In the genomic region with DNA sequence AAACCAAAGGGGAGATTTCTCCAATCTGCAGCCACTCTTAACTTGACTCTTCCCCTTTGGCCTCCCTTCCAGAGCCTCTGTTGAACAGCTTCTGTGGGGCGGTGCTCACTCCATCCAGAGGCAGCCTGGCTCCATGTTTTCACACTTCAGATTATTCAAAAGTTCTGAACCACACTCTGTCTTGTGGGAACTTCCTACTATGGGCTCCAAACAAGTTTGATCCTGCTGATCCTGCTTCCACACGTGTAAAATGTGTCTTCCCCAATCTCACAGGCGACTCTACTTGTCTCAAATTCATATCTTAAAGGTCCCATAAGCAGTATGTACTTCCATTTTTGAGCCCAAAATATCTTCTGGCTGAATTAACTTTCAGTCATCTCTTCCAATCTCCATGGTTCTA, we compare ENCODE assay signal across 1 cellular context.
TF ChIP-seq lines count a peak whose summit lies in the region.

No MANE protein-coding gene starts in this region.

TF ChIP-seq in HepG2, 621 proteins besides CTCF, POLR2A, EP300 and RAD21:
- TF ChIP-seq ZNF629 (CRISPR knock-in tag; conservative IDR thresholded peaks at IDR 0.05) (no peak), SMARCC2 (IDR thresholded peaks at IDR 0.05) (no peak), ZNF234 (CRISPR knock-in tag; conservative IDR thresholded peaks at IDR 0.05) (no peak), HOXA9 (CRISPR knock-in tag; IDR thresholded peaks at IDR 0.05; ENCODE audit: borderline replicate concordance) (no peak), RORA (CRISPR knock-in tag; IDR thresholded peaks at IDR 0.05) (no peak), GPN1 (CRISPR knock-in tag; IDR thresholded peaks at IDR 0.05; ENCODE audit: borderline replicate concordance) (no peak), NR1H2 (CRISPR knock-in tag; IDR thresholded peaks at IDR 0.05; ENCODE audit: borderline replicate concordance, low read depth) (no peak), ZNF496 (CRISPR knock-in tag; IDR thresholded peaks at IDR 0.05; ENCODE audit: insufficient replicate concordance) (no peak), ZNF138 (CRISPR knock-in tag; IDR thresholded peaks at IDR 0.05; ENCODE audit: low read depth) (no peak)
- TF ChIP-seq, protein P1, sequence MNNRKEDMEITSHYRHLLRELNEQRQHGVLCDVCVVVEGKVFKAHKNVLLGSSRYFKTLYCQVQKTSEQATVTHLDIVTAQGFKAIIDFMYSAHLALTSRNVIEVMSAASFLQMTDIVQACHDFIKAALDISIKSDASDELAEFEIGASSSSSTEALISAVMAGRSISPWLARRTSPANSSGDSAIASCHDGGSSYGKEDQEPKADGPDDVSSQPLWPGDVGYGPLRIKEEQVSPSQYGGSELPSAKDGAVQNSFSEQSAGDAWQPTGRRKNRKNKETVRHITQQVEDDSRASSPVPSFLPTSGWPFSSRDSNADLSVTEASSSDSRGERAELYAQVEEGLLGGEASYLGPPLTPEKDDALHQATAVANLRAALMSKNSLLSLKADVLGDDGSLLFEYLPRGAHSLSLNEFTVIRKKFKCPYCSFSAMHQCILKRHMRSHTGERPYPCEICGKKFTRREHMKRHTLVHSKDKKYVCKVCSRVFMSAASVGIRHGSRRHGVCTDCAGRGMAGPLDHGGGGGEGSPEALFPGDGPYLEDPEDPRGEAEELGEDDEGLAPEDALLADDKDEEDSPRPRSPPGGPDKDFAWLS (CRISPR knock-in tag; IDR thresholded peaks at IDR 0.05; ENCODE audit: borderline replicate concordance): no peak
- TF ChIP-seq, protein P2, sequence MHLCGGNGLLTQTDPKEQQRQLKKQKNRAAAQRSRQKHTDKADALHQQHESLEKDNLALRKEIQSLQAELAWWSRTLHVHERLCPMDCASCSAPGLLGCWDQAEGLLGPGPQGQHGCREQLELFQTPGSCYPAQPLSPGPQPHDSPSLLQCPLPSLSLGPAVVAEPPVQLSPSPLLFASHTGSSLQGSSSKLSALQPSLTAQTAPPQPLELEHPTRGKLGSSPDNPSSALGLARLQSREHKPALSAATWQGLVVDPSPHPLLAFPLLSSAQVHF (CRISPR knock-in tag; IDR thresholded peaks at IDR 0.05): no peak
- TF ChIP-seq, protein P3, sequence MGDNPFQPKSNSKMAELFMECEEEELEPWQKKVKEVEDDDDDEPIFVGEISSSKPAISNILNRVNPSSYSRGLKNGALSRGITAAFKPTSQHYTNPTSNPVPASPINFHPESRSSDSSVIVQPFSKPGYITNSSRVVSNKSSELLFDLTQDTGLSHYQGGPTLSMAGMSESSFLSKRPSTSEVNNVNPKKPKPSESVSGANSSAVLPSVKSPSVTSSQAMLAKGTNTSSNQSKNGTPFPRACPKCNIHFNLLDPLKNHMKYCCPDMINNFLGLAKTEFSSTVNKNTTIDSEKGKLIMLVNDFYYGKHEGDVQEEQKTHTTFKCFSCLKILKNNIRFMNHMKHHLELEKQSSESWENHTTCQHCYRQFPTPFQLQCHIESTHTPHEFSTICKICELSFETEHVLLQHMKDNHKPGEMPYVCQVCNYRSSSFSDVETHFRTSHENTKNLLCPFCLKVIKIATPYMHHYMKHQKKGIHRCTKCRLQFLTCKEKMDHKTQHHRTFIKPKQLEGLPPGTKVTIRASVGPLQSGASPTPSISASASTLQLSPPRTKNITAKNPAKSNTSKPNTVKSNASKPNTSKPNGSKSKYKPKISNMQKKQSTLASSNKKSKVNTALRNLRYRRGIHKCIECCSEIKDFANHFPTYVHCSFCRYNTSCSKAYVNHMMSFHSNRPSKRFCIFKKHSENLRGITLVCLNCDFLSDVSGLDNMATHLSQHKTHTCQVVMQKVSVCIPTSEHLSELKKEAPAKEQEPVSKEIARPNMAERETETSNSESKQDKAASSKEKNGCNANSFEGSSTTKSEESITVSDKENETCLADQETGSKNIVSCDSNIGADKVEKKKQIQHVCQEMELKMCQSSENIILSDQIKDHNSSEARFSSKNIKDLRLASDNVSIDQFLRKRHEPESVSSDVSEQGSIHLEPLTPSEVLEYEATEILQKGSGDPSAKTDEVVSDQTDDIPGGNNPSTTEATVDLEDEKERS (CRISPR knock-in tag; IDR thresholded peaks at IDR 0.05): no peak
